ENCODE assay signal across 8 cellular contexts in genomic region chr6:52233975-52234823, GRCh38. TPM values are rescaled to one million over a fixed set of nuclear protein-coding genes. Genes with fewer than 3 reads are reported as not detected.
DNase-seq lines count a peak whose midpoint lies in the region; ATAC-seq and TF ChIP-seq lines count a peak whose summit lies in the region.

No MANE protein-coding gene starts in this region.

- no peaks in the 10 kb centered on the region for H4K20me1 ChIP-seq in OCI-LY7 (ENCODE audit: insufficient read depth, low read length)
- H4K20me1 ChIP-seq in neural progenitor cell (ENCODE audit: low read depth): no peaks in the 10 kb centered on the region

- H3K27ac ChIP-seq in OCI-LY7 (ENCODE audit: low read depth, low read length, poor library complexity, severe bottlenecking): no peak overlapping the region
- H3K27ac ChIP-seq in colonic mucosa: no peak overlapping the region
- no peak overlapping the region for H3K27ac ChIP-seq in neural progenitor cell

- H3K4me1 Mint-ChIP-seq in neural progenitor cell: peaks cover 4% of the 10 kb centered on the region

- H3K9me3 ChIP-seq in OCI-LY7 (ENCODE audit: low read length) (no peaks in the 10 kb centered on the region), colonic mucosa (no peaks in the 10 kb centered on the region), neural progenitor cell (ENCODE audit: low read depth) (no peaks in the 10 kb centered on the region)

- TF ChIP-seq CTCF in OCI-LY7 (conservative IDR thresholded peaks at IDR 0.05; ENCODE audit: low read length) (peak; percentile 73), colonic mucosa (IDR thresholded peaks at IDR 0.05) (peak; percentile 47), neural progenitor cell (IDR thresholded peaks at IDR 0.05) (peak; percentile 69)

- H3K27ac Mint-ChIP-seq in neural progenitor cell: peak overlapping the region; percentile 30

- H3K4me3 Mint-ChIP-seq in neural progenitor cell: no peak overlapping the region

- H3K79me2 ChIP-seq in OCI-LY7 (ENCODE audit: insufficient read depth, low read depth, low read length) (no peaks in the 10 kb centered on the region), neural progenitor cell (ENCODE audit: low read depth) (no peaks in the 10 kb centered on the region)

- H3K36me3 Mint-ChIP-seq in neural progenitor cell: no peaks in the 10 kb centered on the region

- no TSS peak for BruUV-seq in OCI-LY7 (replicated peaks; lab: Mats Ljungman, UMichigan)

- no peak overlapping the region for H3K4me2 ChIP-seq in OCI-LY7 (ENCODE audit: low read length)
- no peak overlapping the region for H3K4me2 ChIP-seq in neural progenitor cell

- no peaks in the 10 kb centered on the region for H3F3A ChIP-seq in neural progenitor cell (ENCODE audit: low read depth)

- DNase-seq in SIG-M5 treated with dmso at 0.1 percent for 504 hours (lab: John Stamatoyannopoulos, UW; ENCODE audit: unreplicated experiment): peak; percentile 5
- no peak for DNase-seq in SIG-M5 (lab: John Stamatoyannopoulos, UW)
- peak; percentile 28 for DNase-seq in OCI-LY7 (ENCODE audit: low spot score)
- peak; percentile 42 for DNase-seq in colonic mucosa
- DNase-seq in neural progenitor cell (ENCODE audit: low spot score): peak; percentile 72
- no peak for DNase-seq in effector CD8-positive, alpha-beta T cell (lab: John Stamatoyannopoulos, UW)

- peaks cover 7% of the 10 kb centered on the region for H3K27me3 Mint-ChIP-seq in neural progenitor cell (ENCODE audit: insufficient read depth, low read depth)

- POLR2A ChIA-PET in OCI-LY7 (lab: Charles Lee): interaction anchor here (1.1 kb wide), 1 partner anchor 78 kb away, joined by 3 read pairs; no protein-coding TSS in a partner anchor

- intact Hi-C loops in OCI-LY7 (cut with micrococcal nuclease; ENCODE audit: unreplicated experiment): loop anchor here (5.0 kb wide), 1 partner anchor 147 kb away; the partner anchor contains the start of gene PKHD1
- intact Hi-C loops in colonic mucosa (cut with DNase I): loop anchor here (5.0 kb wide), 1 partner anchor 172 kb away; no protein-coding TSS in a partner anchor

- no peak overlapping the region for H2AFZ ChIP-seq in OCI-LY7 (ENCODE audit: low read length)
- H2AFZ ChIP-seq in neural progenitor cell (replicated peaks): peak overlapping the region; percentile 75

- H3K9ac ChIP-seq in colonic mucosa (ENCODE audit: low read depth in 2 of 2, low read length in 2 of 2) (no peak overlapping the region), neural progenitor cell (no peak overlapping the region)

- ATAC-seq in GM19438 (IDR thresholded peaks at IDR 0.05; ENCODE audit: low read depth, unreplicated experiment) (peak; percentile 94), HG03558 (IDR thresholded peaks at IDR 0.05; ENCODE audit: extremely low read depth, unreplicated experiment) (peak; percentile 63)

- no peaks in the 10 kb centered on the region for H3K9me2 ChIP-seq in OCI-LY7 (ENCODE audit: insufficient read depth, low read length)

- H3K4me1 ChIP-seq in OCI-LY7 (ENCODE audit: insufficient read depth, low read length, poor library complexity, severe bottlenecking) (no peaks in the 10 kb centered on the region), colonic mucosa (no peaks in the 10 kb centered on the region), neural progenitor cell (no peaks in the 10 kb centered on the region)

- no peaks in the 10 kb centered on the region for H3K36me3 ChIP-seq in OCI-LY7 (ENCODE audit: insufficient read depth, low read length)
- no peaks in the 10 kb centered on the region for H3K36me3 ChIP-seq in colonic mucosa
- no peaks in the 10 kb centered on the region for H3K36me3 ChIP-seq in neural progenitor cell

- H3K27me3 ChIP-seq in colonic mucosa (no peaks in the 10 kb centered on the region), neural progenitor cell (no peaks in the 10 kb centered on the region)

- H3K4me3 ChIP-seq in OCI-LY7 (ENCODE audit: low read depth, low read length, poor library complexity, severe bottlenecking) (no peak overlapping the region), colonic mucosa (no peak overlapping the region), neural progenitor cell (no peak overlapping the region)

- CTCF ChIA-PET in OCI-LY7 (lab: Charles Lee; ENCODE audit: unreplicated experiment): interaction anchor here (0.6 to 0.7 kb wide), 2 partner anchors 71 to 78 kb away, joined by 3 read pairs; no protein-coding TSS in a partner anchor

- no peaks in the 10 kb centered on the region for H3K9me3 Mint-ChIP-seq in neural progenitor cell

RNA-seq across cellular contexts. Expression of gene IL17F, which starts 10.1 kb away (rescaled TPM):
- not detected in 2 replicates for total RNA-seq in OCI-LY7 (2014; rRNA removed; shearing (Covaris generic))
- not detected in 2 replicates for total RNA-seq in OCI-LY7 (2022)
- total RNA-seq in colonic mucosa: under 1 TPM in 1 of 2 donors, not detected in 1; 0.32 TPM
- total RNA-seq in neural progenitor cell (ENCODE audit: low replicate concordance): not detected in 2 replicates

RNA-seq across cellular contexts. Expression of gene IL17A, which starts 48.0 kb away (rescaled TPM):
- not detected in 2 replicates for total RNA-seq in OCI-LY7 (2014; rRNA removed; shearing (Covaris generic))
- not detected in 2 replicates for total RNA-seq in OCI-LY7 (2022)
- total RNA-seq in colonic mucosa: not detected
- not detected in 2 replicates for total RNA-seq in neural progenitor cell (ENCODE audit: low replicate concordance)

RNA-seq across cellular contexts. Expression of gene MCM3, which starts 50.3 kb away (rescaled TPM):
- total RNA-seq in OCI-LY7 (2014; rRNA removed; shearing (Covaris generic)): 272 and 356 TPM in 2 replicates
- total RNA-seq in OCI-LY7 (2022) (295 and 304 TPM in 2 replicates), colonic mucosa (100 to 1,000 TPM in 1 of 2 donors, 10 to 100 TPM in 1; 28.9 to 117 TPM), neural progenitor cell (ENCODE audit: low replicate concordance) (224 and 246 TPM in 2 replicates)

Comparison
In these comparisons a context has a peak if more than half of its experiments do, and no peak if none do; other contexts are left out.
1. DNase-seq: peak in SIG-M5 treated with dmso at 0.1 percent for 504 hours (single experiment), OCI-LY7 (single experiment), colonic mucosa (single experiment) and neural progenitor cell (single experiment); none in SIG-M5 (single experiment) and effector CD8-positive, alpha-beta T cell (single experiment).
2. Peak in every context shown above with its lines, with median percentiles within 50 percentile points of each other: CTCF ChIP-seq.